8 cellular contexts compared by ENCODE assay signal in the genomic region with DNA sequence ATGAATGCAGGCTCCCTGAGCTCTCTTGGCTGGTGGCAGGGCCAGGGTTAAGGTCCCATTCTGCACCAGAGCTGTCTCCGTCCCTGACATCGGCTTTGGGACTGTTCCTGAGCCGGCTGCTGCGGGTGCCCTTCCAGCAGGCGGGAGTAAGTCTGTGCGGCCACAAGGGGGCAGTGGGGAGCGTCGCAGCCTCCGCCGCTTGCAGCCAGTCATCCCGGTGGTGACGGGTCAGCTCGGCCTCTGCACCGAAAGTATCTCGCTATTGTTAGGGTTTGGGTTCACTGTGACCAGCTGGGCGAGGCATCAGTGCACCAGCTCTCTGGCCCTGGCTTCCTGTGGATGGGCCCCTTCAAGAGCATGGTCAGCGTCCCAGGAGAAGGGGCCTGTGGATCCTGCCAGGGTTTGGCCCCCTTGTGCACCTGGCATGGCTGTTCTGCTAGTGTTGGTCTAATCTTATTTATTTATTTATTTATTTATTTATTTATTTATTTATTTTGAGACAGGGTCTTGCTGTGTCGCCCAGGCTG. TPM values are rescaled to one million over a fixed set of nuclear protein-coding genes. Genes with fewer than 3 reads are reported as not detected.
DNase-seq lines count a peak whose midpoint lies in the region; ATAC-seq and TF ChIP-seq lines count a peak whose summit lies in the region.

No MANE protein-coding gene starts in this region.

- no peaks in the 10 kb centered on the region for H3K36me3 ChIP-seq in Peyer's patch

- peak overlapping the region in 1 of 4 donors; percentile 27 for H3K27ac ChIP-seq in Peyer's patch

- peak; percentile 93 for DNase-seq in ELF-1 (ENCODE audit: low read depth, low spot score)
- DNase-seq in Peyer's patch = peak; percentile 51 to 87 (median 86)
- DNase-seq in activated T-helper 9 cell treated with anti-CD3 and anti-CD28 coated beads, Interleukin-2, amount 50 U/mL, for 16 hours (ENCODE audit: low read depth) = peak; percentile 65
- DNase-seq in fibroblast of the aortic adventitia (ENCODE audit: low read depth) = peak; percentile 83
- DNase-seq in neural crest cell (ENCODE audit: low read depth, low spot score) = peak; percentile 73
- peak; percentile 70 to 75 for DNase-seq in stimulated activated naive CD8-positive, alpha-beta T cell treated with anti-CD3 and anti-CD28 coated beads, Interleukin-15, amount 100 ng/mL, for 72 hours
- DNase-seq in NCI-H128 (lab: John Stamatoyannopoulos, UW; ENCODE audit: unreplicated experiment) = no peak

- H3K27me3 Mint-ChIP-seq in neural crest cell (ENCODE audit: low read depth) = no peaks in the 10 kb centered on the region
- H3K27me3 Mint-ChIP-seq in stimulated activated naive CD8-positive, alpha-beta T cell treated with anti-CD3 and anti-CD28 coated beads, Interleukin-15, amount 100 ng/mL, for 72 hours = no peaks in the 10 kb centered on the region

- H3K27me3 ChIP-seq in Peyer's patch = no peaks in the 10 kb centered on the region

- H3K9me3 Mint-ChIP-seq in neural crest cell = no peaks in the 10 kb centered on the region
- H3K9me3 Mint-ChIP-seq in stimulated activated naive CD8-positive, alpha-beta T cell treated with anti-CD3 and anti-CD28 coated beads, Interleukin-15, amount 100 ng/mL, for 72 hours = no peaks in the 10 kb centered on the region

- no peak for TF ChIP-seq POLR2A in Peyer's patch (IDR thresholded peaks at IDR 0.05)

- no peak overlapping the region for H3K27ac Mint-ChIP-seq in neural crest cell (ENCODE audit: unreplicated experiment)
- H3K27ac Mint-ChIP-seq in stimulated activated naive CD8-positive, alpha-beta T cell treated with anti-CD3 and anti-CD28 coated beads, Interleukin-15, amount 100 ng/mL, for 72 hours = no peak overlapping the region

- H3K4me1 ChIP-seq in Peyer's patch = peaks cover 6 to 28% (median 10%) of the 10 kb centered on the region in 4 donors

- H3K4me3 ChIP-seq in Peyer's patch = peak overlapping the region in 2 of 4 donors; percentile 12 to 37
- peak overlapping the region; percentile 37 for H3K4me3 ChIP-seq in fibroblast of the aortic adventitia (ENCODE audit: low read depth, low read length)

- ATAC-seq in HG03280 (IDR thresholded peaks at IDR 0.05; ENCODE audit: unreplicated experiment) = peak; percentile 70
- ATAC-seq in stimulated activated naive CD8-positive, alpha-beta T cell treated with anti-CD3 and anti-CD28 coated beads, Interleukin-15, amount 100 ng/mL, for 72 hours = peak; percentile 87

- no peaks in the 10 kb centered on the region for H3K9me3 ChIP-seq in Peyer's patch

- H3K4me1 Mint-ChIP-seq in neural crest cell = peaks cover 17% of the 10 kb centered on the region
- peaks cover 70% of the 10 kb centered on the region for H3K4me1 Mint-ChIP-seq in stimulated activated naive CD8-positive, alpha-beta T cell treated with anti-CD3 and anti-CD28 coated beads, Interleukin-15, amount 100 ng/mL, for 72 hours

- H3K36me3 Mint-ChIP-seq in neural crest cell (ENCODE audit: low read depth) = no peaks in the 10 kb centered on the region

- TF ChIP-seq CTCF in Peyer's patch (IDR thresholded peaks at IDR 0.05) = peak; percentile 67 to 97 (median 89)
- TF ChIP-seq CTCF in fibroblast of the aortic adventitia (IDR thresholded peaks at IDR 0.05; ENCODE audit: insufficient read depth, low read length) = peak; percentile 98
- TF ChIP-seq CTCF in neural crest cell (conservative IDR thresholded peaks at IDR 0.05) = peak; percentile 94

- no peak overlapping the region for H3K4me3 Mint-ChIP-seq in neural crest cell
- H3K4me3 Mint-ChIP-seq in stimulated activated naive CD8-positive, alpha-beta T cell treated with anti-CD3 and anti-CD28 coated beads, Interleukin-15, amount 100 ng/mL, for 72 hours = peak overlapping the region; percentile 49 to 72

RNA-seq across cellular contexts. Expression of gene NDUFB7, which starts 15.1 kb away (rescaled TPM):
- total RNA-seq in Peyer's patch (100 to 1,000 TPM; 275 to 432 (median 358) TPM), fibroblast of the aortic adventitia (ENCODE audit: low replicate concordance) (100 and 164 TPM in 2 replicates), neural crest cell (123 and 128 TPM in 2 replicates)

RNA-seq across cellular contexts. Expression of gene CLEC17A, which starts 26.2 kb away (rescaled TPM):
- total RNA-seq in Peyer's patch (10 to 100 TPM in 1 of 4 donors, 1 to 10 TPM in 1, not detected in 2; 1.3 to 12.4 TPM), fibroblast of the aortic adventitia (ENCODE audit: low replicate concordance) (0.09 TPM in 1 of 2 replicates, not detected in the other), neural crest cell (not detected in 2 replicates)

RNA-seq across cellular contexts. Expression of gene TECR, which starts 27.3 kb away (rescaled TPM):
- total RNA-seq in Peyer's patch = 100 to 1,000 TPM in 1 of 4 donors, 10 to 100 TPM in 3; 24.8 to 103 (median 78.7) TPM
- total RNA-seq in fibroblast of the aortic adventitia (ENCODE audit: low replicate concordance) = 2.9 and 41.8 TPM in 2 replicates
- total RNA-seq in neural crest cell = 177 and 185 TPM in 2 replicates

RNA-seq across cellular contexts. Expression of gene DNAJB1, which starts 38.5 kb away (rescaled TPM):
- total RNA-seq in Peyer's patch (10 to 100 TPM; 34.5 to 60.2 (median 54.1) TPM), fibroblast of the aortic adventitia (ENCODE audit: low replicate concordance) (54.7 and 95.2 TPM in 2 replicates), neural crest cell (89.4 and 94.2 TPM in 2 replicates)
